16 cellular contexts compared by ENCODE assay signal in genomic region chr20:1876217-1876921, GRCh38. TPM values are rescaled to one million over a fixed set of nuclear protein-coding genes. Genes with fewer than 3 reads are reported as not detected.
DNase-seq lines count a peak whose midpoint lies in the region; ATAC-seq, FAIRE-seq and TF ChIP-seq lines count a peak whose summit lies in the region.
"Had no signal": no experiment of that assay in that cellular context is flagged by ENCODE, and none has a peak within 500 bp of the region (broad histone marks: within the 10 kb centered on the region; RNA-seq: fewer than 3 reads in every experiment).

No MANE protein-coding gene starts in this region.

- H3K4me3 Mint-ChIP-seq in activated CD4-positive, alpha-beta T cell treated with anti-CD3 and anti-CD28 coated beads for 36 hours = no peak overlapping the region
- H3K4me3 Mint-ChIP-seq: CD8-positive, alpha-beta memory T cell had no signal

- POLR2A ChIA-PET in activated CD4-positive, alpha-beta T cell treated with anti-CD3 and anti-CD28 coated beads for 36 hours (lab: Charles Lee) = no interaction called here
- POLR2A ChIA-PET in RWPE1 (lab: Yijun Ruan, JAX; ENCODE audit: low non-redundant PET) = no interaction called here

- no peaks in the 10 kb centered on the region for H3K79me2 ChIP-seq in MM.1S (ENCODE audit: low read length)

- H3K27me3 ChIP-seq in MM.1S (replicated peaks; ENCODE audit: insufficient read depth, low read length) (no peaks in the 10 kb centered on the region), MG63 (no peaks in the 10 kb centered on the region)
- H3K27me3 ChIP-seq: colonic mucosa, pancreas, vagina had no signal

- no peak for FAIRE-seq in kidney (lab: Jason Lieb, UNC)
- FAIRE-seq: pancreas had no signal

- peak; percentile 22 for DNase-seq in activated CD4-positive, alpha-beta T cell treated with anti-CD3 and anti-CD28 coated beads for 36 hours
- no peak for DNase-seq in activated CD4-positive, alpha-beta T cell treated with anti-CD3 and anti-CD28 coated beads, Interleukin-2, amount 50 U/mL, for 4 hours
- DNase-seq in MM.1S = peak; percentile 45
- no peak for DNase-seq in RWPE1 (ENCODE audit: low spot score)
- peak; percentile 61 for DNase-seq in kidney tubule cell (ENCODE audit: low spot score)
- DNase-seq in kidney = no peak
- no peak for DNase-seq in activated CD8-positive, alpha-beta memory T cell treated with anti-CD3 and anti-CD28 coated beads, Interleukin-2, amount 50 U/mL, for 48 hours
- DNase-seq in MG63 = no peak
- DNase-seq: activated CD4-positive, CD25-positive, alpha-beta regulatory T cell treated with anti-CD3 and anti-CD28 coated beads, Interleukin-2, amount 50 U/mL, for 72 hours; CD8-positive, alpha-beta memory T cell; colonic mucosa; pancreas; SIG-M5; stimulated activated CD4-positive, alpha-beta T cell treated with anti-CD3 and anti-CD28 coated beads, Interleukin-2, amount 100 ng/mL, for 24 hours had no signal

- intact Hi-C loops in activated CD4-positive, alpha-beta T cell treated with anti-CD3 and anti-CD28 coated beads for 36 hours (cut with DNase I, micrococcal nuclease) = no loop called here
- intact Hi-C loops in kidney (cut with DNase I) = no loop called here

- H3K4me2 ChIP-seq in MM.1S (ENCODE audit: low read depth, low read length) = no peak overlapping the region

- no peak overlapping the region for H3K27ac ChIP-seq in MM.1S (ENCODE audit: low read length)
- peak overlapping the region; percentile 23; the same call in 1 of the 2 replicates for H3K27ac ChIP-seq in RWPE1
- no peak overlapping the region for H3K27ac ChIP-seq in kidney (ENCODE audit: low read depth in 2 of 2, low read length in 2 of 2)
- H3K27ac ChIP-seq: colonic mucosa, gastroesophageal sphincter, pancreas, vagina had no signal

- no peak overlapping the region for H3K9ac ChIP-seq in MM.1S (ENCODE audit: low read length)
- no peak overlapping the region for H3K9ac ChIP-seq in kidney (ENCODE audit: low read length in 2 of 2)

- no peaks in the 10 kb centered on the region for H3K4me1 Mint-ChIP-seq in activated CD4-positive, alpha-beta T cell treated with anti-CD3 and anti-CD28 coated beads for 36 hours
- H3K4me1 Mint-ChIP-seq: CD8-positive, alpha-beta memory T cell had no signal

- H3K36me3 Mint-ChIP-seq in activated CD4-positive, alpha-beta T cell treated with anti-CD3 and anti-CD28 coated beads for 36 hours (ENCODE audit: low read depth) = no peaks in the 10 kb centered on the region
- H3K36me3 Mint-ChIP-seq: CD8-positive, alpha-beta memory T cell had no signal

- H3K4me1 ChIP-seq in MM.1S (ENCODE audit: low read length) (no peaks in the 10 kb centered on the region), kidney (ENCODE audit: control insufficient read depth in 1 of 2, insufficient read depth in 1 of 2, low read depth in 1 of 2, low read length in 2 of 2) (peaks cover 4 to 6% of the 10 kb centered on the region in 2 donors)
- H3K4me1 ChIP-seq: colonic mucosa, pancreas had no signal

- no peak overlapping the region for H2AFZ ChIP-seq in MM.1S (ENCODE audit: low read length)

- no peaks in the 10 kb centered on the region for H3K36me3 ChIP-seq in MM.1S (replicated peaks; ENCODE audit: insufficient read depth, low read length)
- H3K36me3 ChIP-seq in kidney (ENCODE audit: control insufficient read depth in 1 of 2, insufficient read depth in 2 of 2, low read length in 2 of 2) = no peaks in the 10 kb centered on the region
- no peaks in the 10 kb centered on the region for H3K36me3 ChIP-seq in MG63
- H3K36me3 ChIP-seq: colonic mucosa, gastroesophageal sphincter, pancreas, vagina had no signal

- no peaks in the 10 kb centered on the region for H3K9me3 ChIP-seq in MM.1S (replicated peaks; ENCODE audit: insufficient read depth, low read length)
- H3K9me3 ChIP-seq in kidney (ENCODE audit: control insufficient read depth in 1 of 2, low read length in 2 of 2) = no peaks in the 10 kb centered on the region
- no peaks in the 10 kb centered on the region for H3K9me3 ChIP-seq in MG63
- H3K9me3 ChIP-seq: colonic mucosa, pancreas, vagina had no signal

- no peak for TF ChIP-seq CTCF in MM.1S (IDR thresholded peaks at IDR 0.05; ENCODE audit: low read length)
- TF ChIP-seq CTCF in RWPE1 (conservative IDR thresholded peaks at IDR 0.05; ENCODE audit: low read depth) = no peak
- TF ChIP-seq CTCF in kidney (IDR thresholded peaks at IDR 0.05; ENCODE audit: borderline replicate concordance, extremely low read depth, insufficient read depth) = no peak

- H3F3A ChIP-seq in MM.1S (ENCODE audit: insufficient read depth, low read length) = no peaks in the 10 kb centered on the region

- no peaks in the 10 kb centered on the region for H4K20me1 ChIP-seq in MM.1S (ENCODE audit: insufficient read depth, low read length)

- peaks cover 5% of the 10 kb centered on the region for H3K27me3 Mint-ChIP-seq in activated CD4-positive, alpha-beta T cell treated with anti-CD3 and anti-CD28 coated beads for 36 hours

- CTCF ChIA-PET in activated CD4-positive, alpha-beta T cell treated with anti-CD3 and anti-CD28 coated beads for 36 hours (lab: Charles Lee) = no interaction called here
- CTCF ChIA-PET in RWPE1 (lab: Yijun Ruan, JAX) = no interaction called here

- H3K9me2 ChIP-seq in MM.1S (replicated peaks; ENCODE audit: insufficient read depth, low read length) = no peaks in the 10 kb centered on the region

- peak; percentile 1 for ATAC-seq in activated CD4-positive, alpha-beta T cell treated with anti-CD3 and anti-CD28 coated beads for 36 hours
- ATAC-seq: gastroesophageal sphincter had no signal

- no peak overlapping the region for H3K27ac Mint-ChIP-seq in activated CD4-positive, alpha-beta T cell treated with anti-CD3 and anti-CD28 coated beads for 36 hours
- H3K27ac Mint-ChIP-seq: CD8-positive, alpha-beta memory T cell had no signal

- H3K4me3 ChIP-seq in MM.1S (ENCODE audit: low read length) (no peak overlapping the region), kidney (ENCODE audit: low read length in 2 of 2) (no peak overlapping the region), MG63 (no peak overlapping the region)
- H3K4me3 ChIP-seq: colonic mucosa, gastroesophageal sphincter, pancreas, vagina had no signal

- no peaks in the 10 kb centered on the region for H3K9me3 Mint-ChIP-seq in activated CD4-positive, alpha-beta T cell treated with anti-CD3 and anti-CD28 coated beads for 36 hours (ENCODE audit: low read depth)

RNA-seq across cellular contexts. Expression of gene SIRPA, which starts 18.8 kb away (rescaled TPM):
- total RNA-seq in activated CD4-positive, alpha-beta T cell treated with anti-CD3 and anti-CD28 coated beads for 36 hours = under 1 TPM in 1 of 2 experiments, not detected in 1; 0.05 TPM
- 46.6 TPM for total RNA-seq in kidney
- 24.7 TPM for polyA plus RNA-seq in kidney (ENCODE audit: insufficient read depth, low read depth, low replicate concordance)
- 37.7 and 38.1 TPM in 2 replicates for total RNA-seq in MG63 (2014; rRNA removed; shearing (Covaris generic); ENCODE audit: low replicate concordance)
- polyA plus RNA-seq: CD8-positive, alpha-beta memory T cell had no signal

Comparison
In these comparisons a context has a peak if more than half of its experiments do, and no peak if none do; other contexts are left out.
1. DNase-seq: peak in activated CD4-positive, alpha-beta T cell treated with anti-CD3 and anti-CD28 coated beads for 36 hours (single experiment), MM.1S (single experiment) and kidney tubule cell (single experiment); none in activated CD4-positive, alpha-beta T cell treated with anti-CD3 and anti-CD28 coated beads, Interleukin-2, amount 50 U/mL, for 4 hours (0 of 2), RWPE1 (single experiment), kidney (single experiment), activated CD8-positive, alpha-beta memory T cell treated with anti-CD3 and anti-CD28 coated beads, Interleukin-2, amount 50 U/mL, for 48 hours (single experiment) and MG63 (single experiment).
2. RNA of gene SIRPA, which starts 18.8 kb away (total RNA-seq): 46.6 TPM in kidney (single experiment) and 37.7 to 38.1 TPM in MG63; 0.05 TPM in activated CD4-positive, alpha-beta T cell treated with anti-CD3 and anti-CD28 coated beads for 36 hours; every median in the first group is over 10 times any median in the second.